Comparison of ENCODE assay signal across 9 cellular contexts in the genomic region with DNA sequence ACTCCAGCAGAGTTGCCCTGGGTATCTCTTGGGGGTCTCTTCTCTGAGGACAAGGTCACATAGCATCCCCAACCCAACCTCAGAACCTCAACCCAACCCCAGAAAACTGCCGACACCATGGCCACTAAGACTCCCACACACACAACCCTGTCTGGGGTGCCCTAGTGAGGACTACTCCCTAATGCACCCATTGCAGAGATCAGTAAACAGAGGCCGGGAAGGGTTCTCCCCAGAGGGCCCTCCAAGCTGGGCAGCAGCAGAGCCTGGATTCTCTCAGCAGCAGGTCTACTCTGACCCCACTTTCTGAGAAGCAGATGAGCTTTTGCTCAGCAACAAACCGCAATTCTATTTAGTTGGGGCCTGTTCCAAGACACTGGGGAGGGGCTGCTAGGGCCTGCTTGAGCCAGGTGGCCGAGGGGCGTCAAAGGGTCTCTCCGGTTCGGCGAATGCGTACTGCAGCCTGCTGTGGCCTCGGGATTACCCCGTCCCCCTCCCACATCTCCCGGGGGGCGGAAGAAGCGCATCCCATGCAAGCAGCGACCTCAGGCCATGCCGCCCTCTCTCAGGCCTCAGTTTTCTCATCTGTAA. TPM values are rescaled to one million over a fixed set of nuclear protein-coding genes. Genes with fewer than 3 reads are reported as not detected.
DNase-seq lines count a peak whose midpoint lies in the region; ATAC-seq, FAIRE-seq and TF ChIP-seq lines count a peak whose summit lies in the region.
"Had no signal": no experiment of that assay in that cellular context is flagged by ENCODE, and none has a peak within 500 bp of the region (broad histone marks: within the 10 kb centered on the region; RNA-seq: fewer than 3 reads in every experiment).

No MANE protein-coding gene starts in this region.

- H3K36me3 ChIP-seq in ACC112 (ENCODE audit: insufficient read depth, low read length) (no peaks in the 10 kb centered on the region), GM23338 (ENCODE audit: insufficient read depth) (no peaks in the 10 kb centered on the region), astrocyte (ENCODE audit: insufficient read depth, low read length) (no peaks in the 10 kb centered on the region), HepG2 (replicated peaks in 1 of 2; ENCODE audit: control insufficient read depth in 1 of 2, insufficient read depth in 2 of 2, low read length in 2 of 2) (no peaks in the 10 kb centered on the region)
- H3K36me3 ChIP-seq: gastrocnemius medialis had no signal

- POLR2A ChIA-PET in HepG2 (lab: Yijun Ruan, JAX), result no interaction called here

- H3F3A ChIP-seq in GM23338 (replicated peaks; ENCODE audit: low read depth), result no peaks in the 10 kb centered on the region

- no peak overlapping the region for H2AFZ ChIP-seq in ACC112 (ENCODE audit: low read length, unreplicated experiment)
- H2AFZ ChIP-seq in GM23338, result peak overlapping the region; percentile 87
- peak overlapping the region; percentile 63 for H2AFZ ChIP-seq in astrocyte (ENCODE audit: low read depth, low read length)
- no peak overlapping the region for H2AFZ ChIP-seq in HepG2 (ENCODE audit: low read length)

- H3K4me3 ChIP-seq in ACC112 (ENCODE audit: low read depth, low read length) (peak overlapping the region; percentile 77), GM23338 (peak overlapping the region; percentile 91), astrocyte (ENCODE audit: insufficient read depth, low read depth, low read length) (no peak overlapping the region), HepG2 (replicated peaks in 1 of 3; ENCODE audit: insufficient read depth in 1 of 3, low read depth in 2 of 3, low read length in 3 of 3) (peak overlapping the region; percentile 80 to 83 (median 80))

- H3K27ac ChIP-seq in ACC112 (ENCODE audit: low read depth, low read length) (no peak overlapping the region), GM23338 (ENCODE audit: low read depth) (no peak overlapping the region), astrocyte (ENCODE audit: low read depth, low read length) (no peak overlapping the region), HepG2 (ENCODE audit: extremely low read length, insufficient read depth, low read length) (no peak overlapping the region)
- H3K27ac ChIP-seq: gastrocnemius medialis had no signal

- peak; percentile 23 for ATAC-seq in GM23338
- peak; percentile 8; the same call in 2 of the 3 replicates for ATAC-seq in HepG2
- ATAC-seq in GM21381 (IDR thresholded peaks at IDR 0.05; ENCODE audit: unreplicated experiment), result no peak
- ATAC-seq: gastrocnemius medialis had no signal

- BruUV-seq in HepG2 (replicated peaks; lab: Mats Ljungman, UMichigan), result TSS peak; percentile 59

- DNase-seq in GM23338 (ENCODE audit: low spot score), result peak; percentile 57
- DNase-seq in astrocyte (ENCODE audit: low read depth), result no peak
- DNase-seq in HepG2 (ENCODE audit: low spot score), result no peak
- no peak for DNase-seq in cerebellar nuclear complex (lab: John Stamatoyannopoulos, UW)
- no peak for DNase-seq in stimulated activated CD4-positive, alpha-beta T cell treated with anti-CD3 and anti-CD28 coated beads, Interleukin-4, amount 100 ng/mL, for 24 hours
- DNase-seq in NK-92 (lab: John Stamatoyannopoulos, UW; ENCODE audit: unreplicated experiment), result no peak
- DNase-seq: gastrocnemius medialis had no signal

- FAIRE-seq in astrocyte (lab: Jason Lieb, UNC), result no peak
- FAIRE-seq in HepG2 (lab: Jason Lieb, UNC), result no peak

- 22% methylated on average over 10 of the region's 16 CpGs for WGBS in HepG2 (ENCODE audit: low lambda C conversion rate)

- in situ Hi-C loops in HepG2 (cut with HindIII; ENCODE audit: extremely low pct_ligation_motif_present, low pct_unique_long_range_greater_than_20kb), result loop anchor here (10.0 kb wide), 1 partner anchor 166 kb away; no protein-coding TSS in a partner anchor

- CTCF ChIA-PET in HepG2 (lab: Yijun Ruan, JAX; ENCODE audit: low intra/inter-chr PET ratio, low total read pairs), result no interaction called here

- H3K4me3 Mint-ChIP-seq in GM23338, result peak overlapping the region; percentile 75
- H3K4me3 Mint-ChIP-seq in astrocyte (ENCODE audit: unreplicated experiment), result peak overlapping the region; percentile 62

- TF ChIP-seq EP300 in HepG2 (IDR thresholded peaks at IDR 0.05; ENCODE audit: low read depth in 2 of 2, low read length in 2 of 2) (no peak), HepG2 (CRISPR knock-in tag; IDR thresholded peaks at IDR 0.05; ENCODE audit: borderline replicate concordance) (no peak)

- TF ChIP-seq POLR2A in HepG2 (IDR thresholded peaks at IDR 0.05; ENCODE audit: insufficient read depth in 1 of 2, low read depth in 2 of 2, low read length in 2 of 2), result no peak

- H3K9me3 ChIP-seq in astrocyte (ENCODE audit: insufficient read depth, low read depth, low read length), result no peaks in the 10 kb centered on the region
- H3K9me3 ChIP-seq in HepG2 (ENCODE audit: low read length), result no peaks in the 10 kb centered on the region
- H3K9me3 ChIP-seq: gastrocnemius medialis had no signal

- TF ChIP-seq CTCF in GM23338 (conservative IDR thresholded peaks at IDR 0.05; ENCODE audit: low read depth in 2 of 2) (no peak), astrocyte (IDR thresholded peaks at IDR 0.05; ENCODE audit: insufficient read depth, low read depth, low read length) (no peak), HepG2 (CRISPR knock-in tag; IDR thresholded peaks at IDR 0.05) (no peak)

- no peaks in the 10 kb centered on the region for H3K4me1 ChIP-seq in ACC112 (ENCODE audit: control insufficient read depth, insufficient read depth, low read length, unreplicated experiment)
- H3K4me1 ChIP-seq in GM23338 (ENCODE audit: insufficient read depth), result no peaks in the 10 kb centered on the region; the same call in 1 of the 2 replicates
- H3K4me1 ChIP-seq in astrocyte (ENCODE audit: insufficient read depth, low read length), result peaks cover 4% of the 10 kb centered on the region
- H3K4me1 ChIP-seq in HepG2 (ENCODE audit: insufficient read depth, low read length), result peaks cover 17% of the 10 kb centered on the region
- H3K4me1 ChIP-seq: gastrocnemius medialis had no signal

- H3K9ac ChIP-seq in astrocyte (ENCODE audit: low read length) (no peak overlapping the region), HepG2 (ENCODE audit: insufficient read depth, low read depth, low read length) (peak overlapping the region; percentile 29; the same call in 1 of the 2 replicates)

- 0 out of 2 replicates have a peak, but pooled peaks cover 7% of the 10 kb centered on the region for H4K20me1 ChIP-seq in GM23338 (replicated peaks; ENCODE audit: insufficient read depth)
- H4K20me1 ChIP-seq in astrocyte (ENCODE audit: insufficient read depth, low read length), result no peaks in the 10 kb centered on the region
- 0 out of 2 replicates have a peak, but pooled peaks cover 6% of the 10 kb centered on the region for H4K20me1 ChIP-seq in HepG2 (ENCODE audit: insufficient read depth, low read length)

- H3K36me3 Mint-ChIP-seq in GM23338 (ENCODE audit: low read depth) (no peaks in the 10 kb centered on the region; the same call in 2 of the 3 replicates), astrocyte (ENCODE audit: low read depth, unreplicated experiment) (no peaks in the 10 kb centered on the region)

- no peak overlapping the region for H3K27ac Mint-ChIP-seq in GM23338
- no peak overlapping the region for H3K27ac Mint-ChIP-seq in astrocyte (ENCODE audit: unreplicated experiment)

- H3K9me3 Mint-ChIP-seq in GM23338 (no peaks in the 10 kb centered on the region), astrocyte (ENCODE audit: unreplicated experiment) (no peaks in the 10 kb centered on the region)

- 0 out of 3 replicates have a peak, but pooled peaks cover 4% of the 10 kb centered on the region for H3K4me1 Mint-ChIP-seq in GM23338
- no peaks in the 10 kb centered on the region for H3K4me1 Mint-ChIP-seq in astrocyte (ENCODE audit: low read depth, unreplicated experiment)

- no peaks in the 10 kb centered on the region for H3K9me2 ChIP-seq in GM23338 (ENCODE audit: insufficient read depth)

- H3K4me2 ChIP-seq in GM23338, result peak overlapping the region; percentile 90
- peak overlapping the region; percentile 89 for H3K4me2 ChIP-seq in astrocyte (ENCODE audit: low read length)
- peak overlapping the region; percentile 95 for H3K4me2 ChIP-seq in HepG2 (ENCODE audit: low read depth, low read length)

- TF ChIP-seq RAD21 in HepG2 (CRISPR knock-in tag; IDR thresholded peaks at IDR 0.05), result no peak

- H3K27me3 Mint-ChIP-seq in GM23338 (ENCODE audit: insufficient read depth, low read depth, poor library complexity) (peaks cover 10% of the 10 kb centered on the region), astrocyte (ENCODE audit: low read depth, unreplicated experiment) (peaks cover 40% of the 10 kb centered on the region)

- intact Hi-C loops in HepG2 (cut with micrococcal nuclease; ENCODE audit: unreplicated experiment), result loop anchor here (5.0 kb wide), 1 partner anchor 169 kb away; no protein-coding TSS in a partner anchor

- H3K79me2 ChIP-seq in ACC112 (ENCODE audit: control insufficient read depth, insufficient read depth, low read length, unreplicated experiment) (no peaks in the 10 kb centered on the region), GM23338 (replicated peaks; ENCODE audit: insufficient read depth) (no peaks in the 10 kb centered on the region), astrocyte (ENCODE audit: insufficient read depth, low read length) (no peaks in the 10 kb centered on the region), HepG2 (ENCODE audit: insufficient read depth, low read length) (no peaks in the 10 kb centered on the region)

- H3K27me3 ChIP-seq in ACC112 (ENCODE audit: insufficient read depth, low read length) (peaks cover 61% of the 10 kb centered on the region), GM23338 (ENCODE audit: insufficient read depth) (peaks cover 23% of the 10 kb centered on the region), astrocyte (ENCODE audit: insufficient read depth, low read length) (peaks cover 9% of the 10 kb centered on the region), HepG2 (ENCODE audit: control insufficient read depth in 1 of 2, insufficient read depth in 2 of 2, low read length in 2 of 2) (no peaks in the 10 kb centered on the region; a peak in 1 of 5 replicates)

RNA-seq across cellular contexts. Expression of a gene that starts 0.8 kb away (rescaled TPM):
- total RNA-seq in GM23338 (2014; rRNA removed; shearing (Covaris generic)), result 15.5 and 17.6 TPM in 2 replicates
- 7.2 and 8.3 TPM in 2 replicates for polyA plus RNA-seq in GM23338 (2016; fragmentation: Nextera tagmentation; extraction: Ambion mirVana)
- total RNA-seq in astrocyte, result 1.2 and 1.9 TPM in 2 replicates
- 1.6 and 3.0 TPM in 2 replicates for total RNA-seq in HepG2 (2016; rRNA removed; fragmentation: Illumina TruSeq; extraction: Trizol)
- 0.88 and 0.91 TPM in 2 replicates for total RNA-seq in HepG2 (2016; cell fraction: cytosol; rRNA removed; fragmentation: Illumina TruSeq; extraction: Trizol; ENCODE audit: low read depth)
- 1.5 and 3.5 TPM in 2 replicates for total RNA-seq in HepG2 (2016; cell fraction: insoluble cytoplasmic fraction; rRNA removed; fragmentation: Illumina TruSeq; extraction: Trizol)
- 1.1 TPM in 2 replicates for total RNA-seq in HepG2 (2016; cell fraction: membrane; rRNA removed; fragmentation: Illumina TruSeq; extraction: Trizol)
- 5.1 and 6.2 TPM in 2 replicates for total RNA-seq in HepG2 (2016; cell fraction: nucleus; rRNA removed; fragmentation: Illumina TruSeq; extraction: Trizol)
- 9.8 and 11.2 TPM in 2 replicates for polyA plus RNA-seq in HepG2 (2011; rRNA removed)
- 4.3 and 6.1 TPM in 2 replicates for polyA plus RNA-seq in HepG2 (2011; cell fraction: cytosol; rRNA removed)
- polyA plus RNA-seq in HepG2 (2011; cell fraction: nucleus; rRNA removed), result 51.8 and 65.3 TPM in 2 replicates
- 3.8 and 4.0 TPM in 2 replicates for polyA plus RNA-seq in HepG2 (2012)
- 0.20 and 0.34 TPM in 2 replicates for polyA plus RNA-seq in HepG2 (2016; cell fraction: cytosol; fragmentation: Illumina TruSeq; extraction: Trizol; ENCODE audit: low read depth)
- 1.3 and 1.5 TPM in 2 replicates for polyA plus RNA-seq in HepG2 (2016; cell fraction: insoluble cytoplasmic fraction; fragmentation: Illumina TruSeq; extraction: Trizol; ENCODE audit: low read depth)
- 0.53 and 0.68 TPM in 2 replicates for polyA plus RNA-seq in HepG2 (2016; cell fraction: membrane; fragmentation: Illumina TruSeq; extraction: Trizol; ENCODE audit: low read depth)
- polyA plus RNA-seq in HepG2 (2016; cell fraction: nucleus; fragmentation: Illumina TruSeq; extraction: Trizol; ENCODE audit: insufficient read depth, low read depth), result 13.3 and 17.6 TPM in 2 replicates
- polyA minus RNA-seq in HepG2 (2011; rRNA and poly(A)+ RNA removed; ENCODE audit: low replicate concordance), result 0.77 and 17.2 TPM in 2 replicates
- 2.6 and 4.6 TPM in 2 replicates for polyA minus RNA-seq in HepG2 (2011; cell fraction: cytosol; rRNA and poly(A)+ RNA removed)
- polyA minus RNA-seq in HepG2 (2011; cell fraction: nucleus; rRNA and poly(A)+ RNA removed), result 10.9 and 12.4 TPM in 2 replicates

Comparison
In these comparisons a context has a peak if more than half of its experiments do, and no peak if none do; other contexts are left out.
1. H2AFZ ChIP-seq: peak in GM23338 (single experiment) and astrocyte (single experiment); none in ACC112 (single experiment) and HepG2 (single experiment).
2. Peak in every context shown above with its lines, with median percentiles within 50 percentile points of each other: H3K4me2 ChIP-seq.